Comparison of ENCODE assay signal across 9 cellular contexts in genomic region chr1:204530932-204531331, GRCh38. TPM values are rescaled to one million over a fixed set of nuclear protein-coding genes. Genes with fewer than 3 reads are reported as not detected.
DNase-seq lines count a peak whose midpoint lies in the region; ATAC-seq lines count a peak whose summit lies in the region.
"Had no signal": no experiment of that assay in that cellular context is flagged by ENCODE, and none has a peak within 500 bp of the region (broad histone marks: within the 10 kb centered on the region; RNA-seq: fewer than 3 reads in every experiment).

No MANE protein-coding gene starts in this region.

- H3K4me3 Mint-ChIP-seq in natural killer cell treated with Interleukin-12 subunit alpha and Interleukin-12 subunit beta and Interleukin-15 and Interleukin-18, amount 100 ng/mL, for 72 hours = no peak overlapping the region

- H3K36me3 Mint-ChIP-seq in natural killer cell treated with Interleukin-12 subunit alpha and Interleukin-12 subunit beta and Interleukin-15 and Interleukin-18, amount 100 ng/mL, for 72 hours = peaks cover 35% of the 10 kb centered on the region

- no peaks in the 10 kb centered on the region for H3K27me3 Mint-ChIP-seq in natural killer cell treated with Interleukin-12 subunit alpha and Interleukin-12 subunit beta and Interleukin-15 and Interleukin-18, amount 100 ng/mL, for 72 hours

- H3K27ac Mint-ChIP-seq in natural killer cell treated with Interleukin-12 subunit alpha and Interleukin-12 subunit beta and Interleukin-15 and Interleukin-18, amount 100 ng/mL, for 72 hours = peak overlapping the region; percentile 9 to 30

- H3K4me1 Mint-ChIP-seq in natural killer cell treated with Interleukin-12 subunit alpha and Interleukin-12 subunit beta and Interleukin-15 and Interleukin-18, amount 100 ng/mL, for 72 hours (ENCODE audit: low read depth in 2 of 2) = peaks cover 9 to 11% of the 10 kb centered on the region in 2 donors

- ATAC-seq in GM19023 (IDR thresholded peaks at IDR 0.05; ENCODE audit: unreplicated experiment) = peak; percentile 84
- ATAC-seq in GM21825 (IDR thresholded peaks at IDR 0.05; ENCODE audit: unreplicated experiment) = peak; percentile 75
- peak; percentile 80 for ATAC-seq in HG03469 (IDR thresholded peaks at IDR 0.05; ENCODE audit: unreplicated experiment)
- ATAC-seq in natural killer cell treated with Interleukin-12 subunit alpha and Interleukin-12 subunit beta and Interleukin-15 and Interleukin-18, amount 100 ng/mL, for 72 hours = peak in 1 of 2 donors; percentile 54

- no peaks in the 10 kb centered on the region for H3K9me3 Mint-ChIP-seq in natural killer cell treated with Interleukin-12 subunit alpha and Interleukin-12 subunit beta and Interleukin-15 and Interleukin-18, amount 100 ng/mL, for 72 hours

- DNase-seq in natural killer cell treated with Interleukin-12 subunit alpha and Interleukin-12 subunit beta and Interleukin-15 and Interleukin-18, amount 100 ng/mL, for 72 hours (ENCODE audit: low spot score) = no peak
- no peak for DNase-seq in dermis blood vessel endothelial cell
- DNase-seq in hepatic stellate cell (ENCODE audit: low spot score) = no peak
- no peak for DNase-seq in T-helper 9 cell
- DNase-seq: NCI-H1417; stimulated activated CD4-positive, alpha-beta T cell treated with anti-CD3 and anti-CD28 coated beads, Interleukin-4, amount 100 ng/mL, for 24 hours had no signal

RNA-seq across cellular contexts. Expression of gene MDM4, which starts 14.7 kb away (rescaled TPM):
- total RNA-seq in natural killer cell treated with Interleukin-12 subunit alpha and Interleukin-12 subunit beta and Interleukin-15 and Interleukin-18, amount 100 ng/mL, for 72 hours = 100 to 1,000 TPM; 104 to 151 TPM
- 19.3 and 30.8 TPM in 2 replicates for total RNA-seq in dermis blood vessel endothelial cell

RNA-seq across cellular contexts. Expression of gene PIK3C2B, which starts 36.3 kb away (rescaled TPM):
- total RNA-seq in natural killer cell treated with Interleukin-12 subunit alpha and Interleukin-12 subunit beta and Interleukin-15 and Interleukin-18, amount 100 ng/mL, for 72 hours = 10 to 100 TPM; 14.2 to 28.7 TPM
- total RNA-seq in dermis blood vessel endothelial cell = 29.3 and 37.3 TPM in 2 replicates
